21 cellular contexts compared by ENCODE assay signal in the genomic region with DNA sequence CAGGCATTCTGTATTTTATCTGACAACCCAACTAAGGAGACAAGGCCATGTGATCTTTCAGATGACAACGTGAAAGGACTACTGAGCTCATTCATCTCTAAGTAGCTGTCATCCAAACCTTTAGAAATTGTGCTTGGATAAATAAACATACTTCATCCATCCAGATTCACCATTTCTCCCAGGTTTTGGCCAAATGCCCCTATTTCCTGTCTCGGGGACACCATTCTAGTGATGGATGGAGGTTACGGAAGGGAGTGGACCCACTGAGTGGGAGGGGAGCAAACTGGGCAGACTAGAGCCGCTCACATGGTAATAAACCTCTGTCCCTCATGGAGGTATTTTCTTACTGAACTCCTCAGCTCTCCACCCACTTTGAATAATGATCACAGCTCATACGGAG.
A peak's percentile ranks its signal among the peaks of the same experiment; 100 is the strongest.
DNase-seq lines count a peak whose midpoint lies in the region; ATAC-seq and TF ChIP-seq lines count a peak whose summit lies in the region.
"Had no signal": no experiment of that assay in that cellular context is flagged by ENCODE, and none has a peak within 500 bp of the region (broad histone marks: within the 10 kb centered on the region; RNA-seq: fewer than 3 reads in every experiment).

No MANE protein-coding gene starts in this region.

- dilution Hi-C loops in mammary epithelial cell (cut with HindIII; ENCODE audit: low sequenced_read_pairs), result no loop called here

- ATAC-seq in foreskin keratinocyte, result no peak

- in situ Hi-C loops in mammary epithelial cell (cut with MboI; ENCODE audit: low sequenced_read_pairs in 2 of 2), result no loop called here

- H3K27me3 ChIP-seq in mammary epithelial cell (ENCODE audit: insufficient read depth, low read length) (no peaks in the 10 kb centered on the region), mesenchymal stem cell (ENCODE audit: control insufficient read depth in 1 of 2, insufficient read depth in 1 of 2, low read length in 2 of 2) (peaks cover 0 to 6% of the 10 kb centered on the region in 2 experiments), uterus (no peaks in the 10 kb centered on the region), foreskin keratinocyte (peaks cover 7% of the 10 kb centered on the region)
- H3K27me3 ChIP-seq: brain microvascular endothelial cell, MG63, SJSA1 had no signal

- BruUV-seq in MCF 10A (replicated peaks; lab: Mats Ljungman, UMichigan), result no TSS peak
- no TSS peak for BruUV-seq in mammary epithelial cell (replicated peaks; lab: Mats Ljungman, UMichigan)

- TF ChIP-seq CTCF in MCF 10A (IDR thresholded peaks at IDR 0.05; ENCODE audit: unreplicated experiment) (no peak), mammary epithelial cell (conservative IDR thresholded peaks at IDR 0.05 in 1 of 2, IDR thresholded peaks at IDR 0.05 in 1 of 2; ENCODE audit: extremely low read depth in 1 of 2, insufficient read depth in 1 of 2, low read depth in 1 of 2, low read length in 2 of 2) (no peak), uterus (IDR thresholded peaks at IDR 0.05) (no peak), foreskin keratinocyte (conservative IDR thresholded peaks at IDR 0.05) (no peak)

- peak overlapping the region in 1 of 2 experiments; percentile 11 for H2BK12ac ChIP-seq in mesenchymal stem cell (ENCODE audit: low read length in 2 of 2)

- intact Hi-C loops in MCF 10A (cut with micrococcal nuclease) (loop anchor here (5.0 kb wide), 3 partner anchors 163 to 378 kb away; no protein-coding TSS in a partner anchor), mammary epithelial cell (cut with micrococcal nuclease) (loop anchor here (5.0 kb wide), 3 partner anchors 87 to 308 kb away; no protein-coding TSS in a partner anchor), uterus (cut with DNase I; ENCODE audit: low total_unique reads) (no loop called here)

- no peak for DNase-seq in MCF 10A (ENCODE audit: unreplicated experiment)
- DNase-seq in mammary epithelial cell, result no peak
- DNase-seq in caudate nucleus (lab: John Stamatoyannopoulos, UW), result no peak
- DNase-seq in mesenchymal stem cell, result no peak
- no peak for DNase-seq in uterus
- DNase-seq in foreskin keratinocyte, result no peak
- DNase-seq in COLO829 (ENCODE audit: low spot score), result no peak
- DNase-seq in stimulated activated naive CD4-positive, alpha-beta T cell (lab: John Stamatoyannopoulos, UW), result no peak
- DNase-seq: ACHN; activated CD8-positive, alpha-beta memory T cell treated with anti-CD3 and anti-CD28 coated beads, Interleukin-2, amount 50 U/mL, for 4 hours; Caco-2; effector CD8-positive, alpha-beta T cell; left colon; NCI-H524; stimulated activated naive CD8-positive, alpha-beta T cell treated with anti-CD3 and anti-CD28 coated beads, Interleukin-15, Interleukin-2, amounts not matched to agents 100 U/mL and 50 U/mL, for 24 hours; T-helper 9 cell had no signal

- H2AFZ ChIP-seq in mammary epithelial cell (ENCODE audit: low read depth, low read length) (no peak overlapping the region), mesenchymal stem cell (ENCODE audit: low read depth, low read length) (no peak overlapping the region)

- H3K4me2 ChIP-seq in mammary epithelial cell (ENCODE audit: insufficient read depth, low read depth, low read length) (no peak overlapping the region), mesenchymal stem cell (ENCODE audit: low read length, poor library complexity, severe bottlenecking) (no peak overlapping the region)

- H3K4me1 Mint-ChIP-seq in MCF 10A (ENCODE audit: insufficient read depth, unreplicated experiment), result peaks cover 38% of the 10 kb centered on the region

- H3K27me3 Mint-ChIP-seq in MCF 10A (ENCODE audit: insufficient read depth, unreplicated experiment), result no peaks in the 10 kb centered on the region
- H3K27me3 Mint-ChIP-seq: activated CD4-positive, alpha-beta T cell treated with anti-CD3 and anti-CD28 coated beads for 36 hours had no signal

- POLR2A ChIA-PET in MCF 10A (lab: Yijun Ruan, JAX), result interaction anchor here (0.6 to 3.0 kb wide), 9 partner anchors 11 to 218 kb away, joined by 3 to 17 read pairs (median 6); no protein-coding TSS in a partner anchor

- peak overlapping the region; percentile 97 for H3K27ac Mint-ChIP-seq in MCF 10A (ENCODE audit: low read depth, unreplicated experiment)
- H3K27ac Mint-ChIP-seq: activated CD4-positive, alpha-beta T cell treated with anti-CD3 and anti-CD28 coated beads for 36 hours had no signal

- H3K36me3 Mint-ChIP-seq in MCF 10A (ENCODE audit: insufficient read depth, unreplicated experiment), result peaks cover 15% of the 10 kb centered on the region

- H3K18ac ChIP-seq in mesenchymal stem cell (ENCODE audit: low read depth in 1 of 2, low read length in 2 of 2), result no peak overlapping the region

- no peaks in the 10 kb centered on the region for H3K9me3 Mint-ChIP-seq in MCF 10A (ENCODE audit: unreplicated experiment)

- no peak overlapping the region for H3K4me3 Mint-ChIP-seq in MCF 10A (ENCODE audit: unreplicated experiment)
- H3K4me3 Mint-ChIP-seq: activated CD4-positive, alpha-beta T cell treated with anti-CD3 and anti-CD28 coated beads for 36 hours had no signal

- H4K8ac ChIP-seq in mesenchymal stem cell (ENCODE audit: low read length), result no peak overlapping the region

- H3K14ac ChIP-seq in mesenchymal stem cell (ENCODE audit: low read length in 2 of 2), result no peak overlapping the region

- WGBS in mammary epithelial cell (ENCODE audit: low coverage, missing lambda C conversion rate), result 90% methylated on average over 5 of the region's 5 CpGs
- WGBS in mesenchymal stem cell, result 66% methylated on average over 5 of the region's 5 CpGs

- no peak overlapping the region for H3K23ac ChIP-seq in mesenchymal stem cell (ENCODE audit: low read length in 2 of 2)

- H2AK5ac ChIP-seq in mesenchymal stem cell (ENCODE audit: low read length, severe bottlenecking), result no peak overlapping the region

- no peak for TF ChIP-seq POLR2A in uterus (IDR thresholded peaks at IDR 0.05)

- peak overlapping the region; percentile 80 for H2BK15ac ChIP-seq in mesenchymal stem cell (ENCODE audit: low read depth, poor library complexity, severe bottlenecking)

- H4K20me1 ChIP-seq in mammary epithelial cell (ENCODE audit: insufficient read depth, low read length), result no peaks in the 10 kb centered on the region

- H3K36me3 ChIP-seq in mammary epithelial cell (ENCODE audit: insufficient read depth, low read length), result no peaks in the 10 kb centered on the region
- peaks cover 0 to 50% of the 10 kb centered on the region in 2 experiments for H3K36me3 ChIP-seq in mesenchymal stem cell (ENCODE audit: control insufficient read depth in 1 of 2, insufficient read depth in 2 of 2, low read depth in 1 of 2, low read length in 2 of 2)
- no peaks in the 10 kb centered on the region for H3K36me3 ChIP-seq in uterus
- H3K36me3 ChIP-seq: brain microvascular endothelial cell, HAP-1, MG63, SJSA1 had no signal

- H3K9me3 ChIP-seq in mammary epithelial cell (replicated peaks; ENCODE audit: insufficient read depth, low read length), result no peaks in the 10 kb centered on the region
- H3K9me3 ChIP-seq in mesenchymal stem cell (ENCODE audit: control insufficient read depth, low read length), result no peaks in the 10 kb centered on the region
- H3K9me3 ChIP-seq in uterus, result no peaks in the 10 kb centered on the region
- H3K9me3 ChIP-seq: Caco-2, HAP-1, MG63, SJSA1 had no signal

- H4K91ac ChIP-seq in mesenchymal stem cell (ENCODE audit: low read length), result no peak overlapping the region

- H3K4me1 ChIP-seq in mammary epithelial cell (ENCODE audit: insufficient read depth, low read length) (no peaks in the 10 kb centered on the region), mesenchymal stem cell (ENCODE audit: control insufficient read depth, insufficient read depth, low read depth, low read length) (no peaks in the 10 kb centered on the region), uterus (no peaks in the 10 kb centered on the region), foreskin keratinocyte (no peaks in the 10 kb centered on the region)
- H3K4me1 ChIP-seq: Caco-2, HAP-1 had no signal

- no peaks in the 10 kb centered on the region for H3K79me1 ChIP-seq in mesenchymal stem cell (replicated peaks; ENCODE audit: low read length, poor library complexity, severe bottlenecking)

- H3K4me3 ChIP-seq in mammary epithelial cell (replicated peaks in 1 of 3; ENCODE audit: insufficient read depth in 1 of 3, low read depth in 2 of 3, low read length in 3 of 3), result no peak overlapping the region
- H3K4me3 ChIP-seq in mesenchymal stem cell (ENCODE audit: insufficient read depth in 1 of 2, low read depth in 1 of 2, low read length in 2 of 2), result peak overlapping the region in 1 of 2 experiments; percentile 14
- H3K4me3 ChIP-seq in uterus, result no peak overlapping the region
- H3K4me3 ChIP-seq: HAP-1, MG63, SJSA1 had no signal

- H3K4ac ChIP-seq in mesenchymal stem cell (ENCODE audit: low read depth in 1 of 2, low read length in 2 of 2), result no peak overlapping the region

- H2BK5ac ChIP-seq in mesenchymal stem cell (ENCODE audit: low read depth, low read length, poor library complexity, severe bottlenecking), result no peak overlapping the region

- no peak overlapping the region for H3K9ac ChIP-seq in mammary epithelial cell (ENCODE audit: insufficient read depth, low read length)
- H3K9ac ChIP-seq in mesenchymal stem cell (ENCODE audit: low read length), result peak overlapping the region; percentile 91

- H2BK120ac ChIP-seq in mesenchymal stem cell (ENCODE audit: low read depth, low read length), result no peak overlapping the region

- H3K79me2 ChIP-seq in mammary epithelial cell (ENCODE audit: insufficient read depth, low read length), result no peaks in the 10 kb centered on the region

- no peak overlapping the region for H3K27ac ChIP-seq in mammary epithelial cell (ENCODE audit: insufficient read depth, low read depth, low read length)
- H3K27ac ChIP-seq in caudate nucleus (ENCODE audit: low read depth, low read length), result peak overlapping the region; percentile 49
- H3K27ac ChIP-seq in mesenchymal stem cell (ENCODE audit: low read length, poor library complexity, severe bottlenecking), result no peak overlapping the region
- H3K27ac ChIP-seq in uterus, result peak overlapping the region; percentile 63 to 79
- H3K27ac ChIP-seq in foreskin keratinocyte, result no peak overlapping the region

- CTCF ChIA-PET in MCF 10A (lab: Yijun Ruan, JAX), result interaction anchor here (0.6 to 1.8 kb wide), 9 partner anchors 10 to 285 kb away, joined by 3 to 5 read pairs (median 3); no protein-coding TSS in a partner anchor
- CTCF ChIA-PET in mammary epithelial cell (lab: Charles Lee; ENCODE audit: low non-redundant PET), result interaction anchor here (0.9 kb wide), 1 partner anchor 378 kb away, joined by 6 read pairs; no protein-coding TSS in a partner anchor

Comparison
In these comparisons a context has a peak if more than half of its experiments do, and no peak if none do; other contexts are left out.
1. H3K27ac ChIP-seq: peak in caudate nucleus (single experiment) and uterus (2 of 2); none in mammary epithelial cell (single experiment), mesenchymal stem cell (single experiment) and foreskin keratinocyte (single experiment).